3 cellular contexts compared by ENCODE assay signal in the genomic region with DNA sequence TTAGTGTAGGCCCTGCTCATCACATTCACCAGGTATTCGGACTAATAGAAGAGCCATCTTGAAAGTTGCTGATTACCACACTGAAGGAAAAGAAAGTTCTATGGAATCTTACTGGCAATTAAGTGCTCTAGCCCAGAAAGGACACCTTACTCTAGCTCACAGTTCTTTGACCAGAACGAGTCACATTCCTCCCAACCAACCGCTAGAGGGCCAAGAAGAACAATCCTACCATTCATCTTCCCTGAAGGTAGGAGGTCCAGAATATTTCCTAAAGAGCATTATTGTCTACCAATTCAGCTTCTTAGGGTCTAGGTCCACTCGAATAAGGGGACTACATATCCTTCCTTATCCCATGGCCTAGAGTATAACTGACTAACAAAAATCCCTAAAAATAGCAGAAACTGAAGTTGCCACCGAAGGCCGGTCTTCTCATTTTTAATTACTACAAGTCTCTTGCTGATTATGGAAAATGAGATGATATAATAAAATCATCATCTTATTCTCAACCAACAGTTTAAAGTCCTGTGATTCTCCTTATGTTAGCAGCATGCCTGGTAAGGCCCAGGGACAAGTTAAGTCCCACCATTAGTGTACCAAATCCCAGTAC.
A peak's percentile ranks its signal among the peaks of the same experiment; 100 is the strongest.
TF ChIP-seq lines count a peak whose summit lies in the region.

No MANE protein-coding gene starts in this region.

TF ChIP-seq in A549, 52 proteins besides CTCF, POLR2A, EP300 and RAD21:
- no peak for TF ChIP-seq HOXB5 (CRISPR knock-in tag; IDR thresholded peaks at IDR 0.05)
- no peak for TF ChIP-seq EHMT2 (IDR thresholded peaks at IDR 0.05; ENCODE audit: low read depth)
- TF ChIP-seq, protein P1, sequence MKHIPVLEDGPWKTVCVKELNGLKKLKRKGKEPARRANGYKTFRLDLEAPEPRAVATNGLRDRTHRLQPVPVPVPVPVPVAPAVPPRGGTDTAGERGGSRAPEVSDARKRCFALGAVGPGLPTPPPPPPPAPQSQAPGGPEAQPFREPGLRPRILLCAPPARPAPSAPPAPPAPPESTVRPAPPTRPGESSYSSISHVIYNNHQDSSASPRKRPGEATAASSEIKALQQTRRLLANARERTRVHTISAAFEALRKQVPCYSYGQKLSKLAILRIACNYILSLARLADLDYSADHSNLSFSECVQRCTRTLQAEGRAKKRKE (CRISPR knock-in tag; IDR thresholded peaks at IDR 0.05; ENCODE audit: low read depth), result no peak
- TF ChIP-seq, protein P2, sequence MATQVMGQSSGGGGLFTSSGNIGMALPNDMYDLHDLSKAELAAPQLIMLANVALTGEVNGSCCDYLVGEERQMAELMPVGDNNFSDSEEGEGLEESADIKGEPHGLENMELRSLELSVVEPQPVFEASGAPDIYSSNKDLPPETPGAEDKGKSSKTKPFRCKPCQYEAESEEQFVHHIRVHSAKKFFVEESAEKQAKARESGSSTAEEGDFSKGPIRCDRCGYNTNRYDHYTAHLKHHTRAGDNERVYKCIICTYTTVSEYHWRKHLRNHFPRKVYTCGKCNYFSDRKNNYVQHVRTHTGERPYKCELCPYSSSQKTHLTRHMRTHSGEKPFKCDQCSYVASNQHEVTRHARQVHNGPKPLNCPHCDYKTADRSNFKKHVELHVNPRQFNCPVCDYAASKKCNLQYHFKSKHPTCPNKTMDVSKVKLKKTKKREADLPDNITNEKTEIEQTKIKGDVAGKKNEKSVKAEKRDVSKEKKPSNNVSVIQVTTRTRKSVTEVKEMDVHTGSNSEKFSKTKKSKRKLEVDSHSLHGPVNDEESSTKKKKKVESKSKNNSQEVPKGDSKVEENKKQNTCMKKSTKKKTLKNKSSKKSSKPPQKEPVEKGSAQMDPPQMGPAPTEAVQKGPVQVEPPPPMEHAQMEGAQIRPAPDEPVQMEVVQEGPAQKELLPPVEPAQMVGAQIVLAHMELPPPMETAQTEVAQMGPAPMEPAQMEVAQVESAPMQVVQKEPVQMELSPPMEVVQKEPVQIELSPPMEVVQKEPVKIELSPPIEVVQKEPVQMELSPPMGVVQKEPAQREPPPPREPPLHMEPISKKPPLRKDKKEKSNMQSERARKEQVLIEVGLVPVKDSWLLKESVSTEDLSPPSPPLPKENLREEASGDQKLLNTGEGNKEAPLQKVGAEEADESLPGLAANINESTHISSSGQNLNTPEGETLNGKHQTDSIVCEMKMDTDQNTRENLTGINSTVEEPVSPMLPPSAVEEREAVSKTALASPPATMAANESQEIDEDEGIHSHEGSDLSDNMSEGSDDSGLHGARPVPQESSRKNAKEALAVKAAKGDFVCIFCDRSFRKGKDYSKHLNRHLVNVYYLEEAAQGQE (IDR thresholded peaks at IDR 0.05), result no peak
- peak; percentile 56 for TF ChIP-seq SMC3 (IDR thresholded peaks at IDR 0.05)

TF ChIP-seq in HCT116, 20 proteins besides CTCF, POLR2A, EP300 and RAD21:
- TF ChIP-seq, protein P2 (IDR thresholded peaks at IDR 0.05; ENCODE audit: low read depth), result no peak
- no peak for TF ChIP-seq FOSL1 (IDR thresholded peaks at IDR 0.05; ENCODE audit: low read depth)
- TF ChIP-seq SIN3A (IDR thresholded peaks at IDR 0.05; ENCODE audit: low read depth), result no peak
- peak; percentile 42; the same call in 1 of the 2 replicates for TF ChIP-seq CBX3 (IDR thresholded peaks at IDR 0.05; ENCODE audit: low read depth)
- TF ChIP-seq SP1 (IDR thresholded peaks at IDR 0.05; ENCODE audit: low read depth), result no peak
- no peak for TF ChIP-seq ELF1 (IDR thresholded peaks at IDR 0.05; ENCODE audit: borderline replicate concordance, low read depth)

TF ChIP-seq in K562, 482 proteins besides CTCF, POLR2A, EP300 and RAD21:
- TF ChIP-seq ZNF79 (CRISPR knock-in tag; IDR thresholded peaks at IDR 0.05; ENCODE audit: low read depth), result no peak
- TF ChIP-seq SMARCA5 (IDR thresholded peaks at IDR 0.05), result no peak
- TF ChIP-seq MTA3 (IDR thresholded peaks at IDR 0.05; ENCODE audit: borderline replicate concordance), result no peak
- TF ChIP-seq FOS (IDR thresholded peaks at IDR 0.05; ENCODE audit: extremely low read depth, insufficient read length), result no peak
- TF ChIP-seq MCM5 (IDR thresholded peaks at IDR 0.05; ENCODE audit: low read depth), result no peak
- TF ChIP-seq, protein P3, sequence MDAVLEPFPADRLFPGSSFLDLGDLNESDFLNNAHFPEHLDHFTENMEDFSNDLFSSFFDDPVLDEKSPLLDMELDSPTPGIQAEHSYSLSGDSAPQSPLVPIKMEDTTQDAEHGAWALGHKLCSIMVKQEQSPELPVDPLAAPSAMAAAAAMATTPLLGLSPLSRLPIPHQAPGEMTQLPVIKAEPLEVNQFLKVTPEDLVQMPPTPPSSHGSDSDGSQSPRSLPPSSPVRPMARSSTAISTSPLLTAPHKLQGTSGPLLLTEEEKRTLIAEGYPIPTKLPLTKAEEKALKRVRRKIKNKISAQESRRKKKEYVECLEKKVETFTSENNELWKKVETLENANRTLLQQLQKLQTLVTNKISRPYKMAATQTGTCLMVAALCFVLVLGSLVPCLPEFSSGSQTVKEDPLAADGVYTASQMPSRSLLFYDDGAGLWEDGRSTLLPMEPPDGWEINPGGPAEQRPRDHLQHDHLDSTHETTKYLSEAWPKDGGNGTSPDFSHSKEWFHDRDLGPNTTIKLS (IDR thresholded peaks at IDR 0.05; ENCODE audit: borderline replicate concordance, low read depth), result no peak
- TF ChIP-seq YBX1 (IDR thresholded peaks at IDR 0.05), result no peak
- no peak for TF ChIP-seq ZNF589 (CRISPR knock-in tag; IDR thresholded peaks at IDR 0.05; ENCODE audit: low read depth)
- no peak for TF ChIP-seq KLF13 (tag; IDR thresholded peaks at IDR 0.05; ENCODE audit: borderline replicate concordance, low read depth)
- TF ChIP-seq, protein P4, sequence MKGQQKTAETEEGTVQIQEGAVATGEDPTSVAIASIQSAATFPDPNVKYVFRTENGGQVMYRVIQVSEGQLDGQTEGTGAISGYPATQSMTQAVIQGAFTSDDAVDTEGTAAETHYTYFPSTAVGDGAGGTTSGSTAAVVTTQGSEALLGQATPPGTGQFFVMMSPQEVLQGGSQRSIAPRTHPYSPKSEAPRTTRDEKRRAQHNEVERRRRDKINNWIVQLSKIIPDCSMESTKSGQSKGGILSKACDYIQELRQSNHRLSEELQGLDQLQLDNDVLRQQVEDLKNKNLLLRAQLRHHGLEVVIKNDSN (CRISPR knock-in tag; IDR thresholded peaks at IDR 0.05), result no peak
- TF ChIP-seq ZNF436 (CRISPR knock-in tag; IDR thresholded peaks at IDR 0.05), result no peak
- TF ChIP-seq ESRRA (IDR thresholded peaks at IDR 0.05; ENCODE audit: borderline replicate concordance, low read depth), result no peak
- peak; percentile 9 for TF ChIP-seq MEIS2 (IDR thresholded peaks at IDR 0.05; ENCODE audit: partially characterized antibody)
- TF ChIP-seq, protein P5, sequence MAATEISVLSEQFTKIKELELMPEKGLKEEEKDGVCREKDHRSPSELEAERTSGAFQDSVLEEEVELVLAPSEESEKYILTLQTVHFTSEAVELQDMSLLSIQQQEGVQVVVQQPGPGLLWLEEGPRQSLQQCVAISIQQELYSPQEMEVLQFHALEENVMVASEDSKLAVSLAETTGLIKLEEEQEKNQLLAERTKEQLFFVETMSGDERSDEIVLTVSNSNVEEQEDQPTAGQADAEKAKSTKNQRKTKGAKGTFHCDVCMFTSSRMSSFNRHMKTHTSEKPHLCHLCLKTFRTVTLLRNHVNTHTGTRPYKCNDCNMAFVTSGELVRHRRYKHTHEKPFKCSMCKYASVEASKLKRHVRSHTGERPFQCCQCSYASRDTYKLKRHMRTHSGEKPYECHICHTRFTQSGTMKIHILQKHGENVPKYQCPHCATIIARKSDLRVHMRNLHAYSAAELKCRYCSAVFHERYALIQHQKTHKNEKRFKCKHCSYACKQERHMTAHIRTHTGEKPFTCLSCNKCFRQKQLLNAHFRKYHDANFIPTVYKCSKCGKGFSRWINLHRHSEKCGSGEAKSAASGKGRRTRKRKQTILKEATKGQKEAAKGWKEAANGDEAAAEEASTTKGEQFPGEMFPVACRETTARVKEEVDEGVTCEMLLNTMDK (IDR thresholded peaks at IDR 0.05; ENCODE audit: borderline replicate concordance, insufficient read depth, low read depth, low read length, poor library complexity, severe bottlenecking), result peak; percentile 84
- TF ChIP-seq SMC3 (conservative IDR thresholded peaks at IDR 0.05; ENCODE audit: insufficient read depth, low read depth, low read length), result 0 out of 2 replicates have a peak, but pooled peaks have one; percentile 35
- TF ChIP-seq, protein P6, sequence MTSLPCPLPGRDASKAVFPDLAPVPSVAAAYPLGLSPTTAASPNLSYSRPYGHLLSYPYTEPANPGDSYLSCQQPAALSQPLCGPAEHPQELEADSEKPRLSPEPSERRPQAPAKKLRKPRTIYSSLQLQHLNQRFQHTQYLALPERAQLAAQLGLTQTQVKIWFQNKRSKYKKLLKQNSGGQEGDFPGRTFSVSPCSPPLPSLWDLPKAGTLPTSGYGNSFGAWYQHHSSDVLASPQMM (CRISPR knock-in tag; IDR thresholded peaks at IDR 0.05), result no peak
- TF ChIP-seq, protein P7, sequence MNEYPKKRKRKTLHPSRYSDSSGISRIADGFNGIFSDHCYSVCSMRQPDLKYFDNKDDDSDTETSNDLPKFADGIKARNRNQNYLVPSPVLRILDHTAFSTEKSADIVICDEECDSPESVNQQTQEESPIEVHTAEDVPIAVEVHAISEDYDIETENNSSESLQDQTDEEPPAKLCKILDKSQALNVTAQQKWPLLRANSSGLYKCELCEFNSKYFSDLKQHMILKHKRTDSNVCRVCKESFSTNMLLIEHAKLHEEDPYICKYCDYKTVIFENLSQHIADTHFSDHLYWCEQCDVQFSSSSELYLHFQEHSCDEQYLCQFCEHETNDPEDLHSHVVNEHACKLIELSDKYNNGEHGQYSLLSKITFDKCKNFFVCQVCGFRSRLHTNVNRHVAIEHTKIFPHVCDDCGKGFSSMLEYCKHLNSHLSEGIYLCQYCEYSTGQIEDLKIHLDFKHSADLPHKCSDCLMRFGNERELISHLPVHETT (CRISPR knock-in tag; conservative IDR thresholded peaks at IDR 0.05 in 1 of 2, IDR thresholded peaks at IDR 0.05 in 1 of 2), result no peak
- TF ChIP-seq, protein P8, sequence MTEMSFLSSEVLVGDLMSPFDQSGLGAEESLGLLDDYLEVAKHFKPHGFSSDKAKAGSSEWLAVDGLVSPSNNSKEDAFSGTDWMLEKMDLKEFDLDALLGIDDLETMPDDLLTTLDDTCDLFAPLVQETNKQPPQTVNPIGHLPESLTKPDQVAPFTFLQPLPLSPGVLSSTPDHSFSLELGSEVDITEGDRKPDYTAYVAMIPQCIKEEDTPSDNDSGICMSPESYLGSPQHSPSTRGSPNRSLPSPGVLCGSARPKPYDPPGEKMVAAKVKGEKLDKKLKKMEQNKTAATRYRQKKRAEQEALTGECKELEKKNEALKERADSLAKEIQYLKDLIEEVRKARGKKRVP (CRISPR knock-in tag; IDR thresholded peaks at IDR 0.05), result no peak
- no peak for TF ChIP-seq PURB (CRISPR knock-in tag; IDR thresholded peaks at IDR 0.05; ENCODE audit: low read depth)
- TF ChIP-seq, protein P9, sequence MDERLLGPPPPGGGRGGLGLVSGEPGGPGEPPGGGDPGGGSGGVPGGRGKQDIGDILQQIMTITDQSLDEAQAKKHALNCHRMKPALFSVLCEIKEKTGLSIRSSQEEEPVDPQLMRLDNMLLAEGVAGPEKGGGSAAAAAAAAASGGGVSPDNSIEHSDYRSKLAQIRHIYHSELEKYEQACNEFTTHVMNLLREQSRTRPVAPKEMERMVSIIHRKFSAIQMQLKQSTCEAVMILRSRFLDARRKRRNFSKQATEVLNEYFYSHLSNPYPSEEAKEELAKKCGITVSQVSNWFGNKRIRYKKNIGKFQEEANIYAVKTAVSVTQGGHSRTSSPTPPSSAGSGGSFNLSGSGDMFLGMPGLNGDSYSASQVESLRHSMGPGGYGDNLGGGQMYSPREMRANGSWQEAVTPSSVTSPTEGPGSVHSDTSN (CRISPR knock-in tag; IDR thresholded peaks at IDR 0.05; ENCODE audit: low read depth), result no peak
- TF ChIP-seq, protein P9 (tag; conservative IDR thresholded peaks at IDR 0.05; ENCODE audit: low read depth), result 0 out of 2 replicates have a peak, but pooled peaks have one; percentile 26
